In the genomic region with DNA sequence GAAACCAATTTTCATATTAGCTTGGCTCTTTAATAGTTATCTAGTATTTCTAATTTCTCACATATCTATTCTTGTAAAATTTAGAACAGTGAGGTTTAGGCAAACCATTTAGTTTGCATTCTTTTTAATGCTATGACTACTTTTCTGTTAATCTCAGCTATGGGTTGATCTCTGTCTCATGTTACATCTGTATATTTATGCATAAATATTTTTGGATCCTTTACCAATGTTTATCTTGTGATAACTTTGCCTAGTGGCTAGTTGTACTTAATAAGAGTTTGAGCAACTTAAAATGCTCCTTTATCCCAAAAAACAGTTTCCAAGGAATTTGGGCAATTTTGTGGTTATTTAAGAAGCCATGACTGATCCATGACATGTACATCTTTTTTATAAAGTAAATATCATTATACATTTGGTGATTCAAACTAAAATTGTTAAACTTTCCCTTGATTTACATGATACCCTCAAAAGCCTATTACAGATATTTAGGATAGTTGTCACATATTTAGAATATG, we compare ENCODE assay signal across 22 cellular contexts.
DNase-seq lines count a peak whose midpoint lies in the region; ATAC-seq, FAIRE-seq and TF ChIP-seq lines count a peak whose summit lies in the region.
"Had no signal": no experiment of that assay in that cellular context is flagged by ENCODE, and none has a peak within 500 bp of the region (broad histone marks: within the 10 kb centered on the region; RNA-seq: fewer than 3 reads in every experiment).

No MANE protein-coding gene starts in this region.

- H3K4me1 ChIP-seq in astrocyte (ENCODE audit: insufficient read depth, low read length): no peaks in the 10 kb centered on the region
- H3K4me1 ChIP-seq in CD8-positive, alpha-beta T cell (ENCODE audit: insufficient read depth, low read length): no peaks in the 10 kb centered on the region

- no peaks in the 10 kb centered on the region for H3K36me3 Mint-ChIP-seq in astrocyte (ENCODE audit: low read depth, unreplicated experiment)
- peaks cover 18% of the 10 kb centered on the region for H3K36me3 Mint-ChIP-seq in CD8-positive, alpha-beta T cell

- H3K27ac ChIP-seq in astrocyte (ENCODE audit: low read depth, low read length): no peak overlapping the region
- no peak overlapping the region for H3K27ac ChIP-seq in CD8-positive, alpha-beta T cell (ENCODE audit: low read depth, low read length)
- H3K27ac ChIP-seq: C4-2B had no signal

- H3K4me3 Mint-ChIP-seq in astrocyte (ENCODE audit: unreplicated experiment): no peak overlapping the region
- H3K4me3 Mint-ChIP-seq in CD8-positive, alpha-beta T cell: no peak overlapping the region
- H3K4me3 Mint-ChIP-seq: CD4-positive, alpha-beta T cell; GM23338; HFFc6; IgD-negative memory B cell had no signal

- H3K79me2 ChIP-seq in astrocyte (ENCODE audit: insufficient read depth, low read length): no peaks in the 10 kb centered on the region

- H3K9ac ChIP-seq in astrocyte (ENCODE audit: low read length): no peak overlapping the region

- no peak overlapping the region for H3K4me3 ChIP-seq in astrocyte (ENCODE audit: insufficient read depth, low read depth, low read length)
- H3K4me3 ChIP-seq in CD8-positive, alpha-beta T cell (ENCODE audit: low read depth, low read length): no peak overlapping the region
- H3K4me3 ChIP-seq: GM23338 had no signal

- no peaks in the 10 kb centered on the region for H3K4me1 Mint-ChIP-seq in astrocyte (ENCODE audit: low read depth, unreplicated experiment)
- H3K4me1 Mint-ChIP-seq in CD8-positive, alpha-beta T cell (ENCODE audit: low read depth): no peaks in the 10 kb centered on the region
- H3K4me1 Mint-ChIP-seq: GM23338, IgD-negative memory B cell had no signal

- DNase-seq in HCEC 1CT (peak; percentile 10), astrocyte (ENCODE audit: low read depth) (peak; percentile 6), hepatic stellate cell (ENCODE audit: low spot score) (peak; percentile 2), anterior cingulate cortex (lab: John Stamatoyannopoulos, UW) (no peak)
- no peak for DNase-seq in CD8-positive, alpha-beta T cell
- DNase-seq: ACHN; AML-193; Calu3; CD4-positive, alpha-beta T cell; DMS79 treated with DMSO at 0.1 percent for 48 hours; HFFc6; KBM-7 had no signal

- CTCF ChIA-PET in CD8-positive, alpha-beta T cell (lab: Charles Lee): no interaction called here

- H3K27me3 Mint-ChIP-seq in astrocyte (ENCODE audit: low read depth, unreplicated experiment): no peaks in the 10 kb centered on the region
- no peaks in the 10 kb centered on the region for H3K27me3 Mint-ChIP-seq in CD8-positive, alpha-beta T cell (ENCODE audit: low read depth)
- H3K27me3 Mint-ChIP-seq: CD4-positive, alpha-beta T cell; IgD-negative memory B cell had no signal

- no peak for ATAC-seq in CD8-positive, alpha-beta T cell
- no peak for ATAC-seq in GM21360 (IDR thresholded peaks at IDR 0.05; ENCODE audit: unreplicated experiment)
- ATAC-seq: GM23338, HCT116 had no signal

- no peak for TF ChIP-seq CTCF in astrocyte (IDR thresholded peaks at IDR 0.05; ENCODE audit: insufficient read depth, low read depth, low read length)
- TF ChIP-seq CTCF in CD8-positive, alpha-beta T cell (IDR thresholded peaks at IDR 0.05): no peak

- no peaks in the 10 kb centered on the region for H3K36me3 ChIP-seq in astrocyte (ENCODE audit: insufficient read depth, low read length)
- no peaks in the 10 kb centered on the region for H3K36me3 ChIP-seq in CD8-positive, alpha-beta T cell (ENCODE audit: insufficient read depth, low read length)

- H4K20me1 ChIP-seq in astrocyte (ENCODE audit: insufficient read depth, low read length): no peaks in the 10 kb centered on the region

- no peak for FAIRE-seq in astrocyte (lab: Jason Lieb, UNC)
- FAIRE-seq: A204.1, G401.6, GM12891, H54, HTR-8/SVneo had no signal

- intact Hi-C loops in CD8-positive, alpha-beta T cell (cut with DNase I, micrococcal nuclease): no loop called here

- H3K9me3 Mint-ChIP-seq in astrocyte (ENCODE audit: unreplicated experiment): no peaks in the 10 kb centered on the region
- no peaks in the 10 kb centered on the region for H3K9me3 Mint-ChIP-seq in CD8-positive, alpha-beta T cell
- H3K9me3 Mint-ChIP-seq: CD4-positive, alpha-beta T cell; GM23338; HFFc6; IgD-negative memory B cell had no signal

- H3K9me3 ChIP-seq in astrocyte (ENCODE audit: insufficient read depth, low read depth, low read length): no peaks in the 10 kb centered on the region
- H3K9me3 ChIP-seq in CD8-positive, alpha-beta T cell (ENCODE audit: low read length): no peaks in the 10 kb centered on the region

- H3K4me2 ChIP-seq in astrocyte (ENCODE audit: low read length): no peak overlapping the region
- H3K4me2 ChIP-seq: GM23338 had no signal

- POLR2A ChIA-PET in CD8-positive, alpha-beta T cell (lab: Charles Lee): no interaction called here

- no peak overlapping the region for H2AFZ ChIP-seq in astrocyte (ENCODE audit: low read depth, low read length)
- H2AFZ ChIP-seq: GM23338 had no signal

- no peaks in the 10 kb centered on the region for H3K27me3 ChIP-seq in astrocyte (ENCODE audit: insufficient read depth, low read length)
- H3K27me3 ChIP-seq in CD8-positive, alpha-beta T cell (ENCODE audit: insufficient read depth, low read length): no peaks in the 10 kb centered on the region

- no peak overlapping the region for H3K27ac Mint-ChIP-seq in astrocyte (ENCODE audit: unreplicated experiment)
- H3K27ac Mint-ChIP-seq in CD8-positive, alpha-beta T cell: no peak overlapping the region
- H3K27ac Mint-ChIP-seq: CD4-positive, alpha-beta T cell; GM23338; HFFc6; IgD-negative memory B cell had no signal

Comparison
In these comparisons a context has a peak if more than half of its experiments do, and no peak if none do; other contexts are left out.
1. DNase-seq: peak in HCEC 1CT (single experiment), astrocyte (single experiment) and hepatic stellate cell (single experiment); none in CD8-positive, alpha-beta T cell (0 of 7) and anterior cingulate cortex (0 of 58).